In the genomic region with DNA sequence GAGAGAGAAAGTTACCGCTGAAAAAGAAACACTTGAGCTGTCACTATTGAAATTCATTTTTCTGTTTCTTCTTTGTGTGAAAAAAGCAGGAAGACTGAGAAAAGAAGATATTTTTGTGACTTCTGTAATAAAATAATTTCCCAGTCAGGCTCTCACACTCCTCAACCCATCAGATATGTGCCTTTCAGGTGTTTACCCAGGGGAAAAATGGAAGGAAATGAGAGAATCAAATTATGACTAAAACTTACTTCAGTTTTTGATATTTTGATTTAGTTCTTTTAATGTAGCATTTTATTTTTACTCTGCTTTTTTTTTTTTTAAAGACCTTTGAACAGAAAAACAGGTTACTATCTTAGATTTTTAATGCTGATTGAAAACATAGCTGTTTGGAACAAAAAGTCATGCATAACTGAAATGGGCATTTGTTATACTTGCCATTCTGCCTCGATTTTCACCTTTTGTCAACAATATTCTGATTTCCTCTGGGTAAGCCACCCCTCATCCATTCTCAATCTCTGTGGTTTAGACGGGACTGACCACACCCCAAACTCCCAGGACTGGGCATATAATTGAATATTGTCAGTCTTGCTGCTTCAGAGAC, we compare ENCODE assay signal across 1 cellular context.
TF ChIP-seq lines count a peak whose summit lies in the region.

No MANE protein-coding gene starts in this region.

TF ChIP-seq in HCT116, 20 proteins besides CTCF, POLR2A, EP300 and RAD21:
- TF ChIP-seq CBX3 (IDR thresholded peaks at IDR 0.05; ENCODE audit: low read depth) (no peak), ELF1 (IDR thresholded peaks at IDR 0.05; ENCODE audit: borderline replicate concordance, low read depth) (no peak), TCF7L2 (IDR thresholded peaks at IDR 0.05; ENCODE audit: borderline replicate concordance, extremely low read depth, insufficient read depth, insufficient read length) (no peak), CEBPB (IDR thresholded peaks at IDR 0.05; ENCODE audit: low read depth) (no peak), JUND (IDR thresholded peaks at IDR 0.05) (no peak), FOSL1 (IDR thresholded peaks at IDR 0.05; ENCODE audit: low read depth) (no peak), EGR1 (IDR thresholded peaks at IDR 0.05; ENCODE audit: low read depth) (no peak), YY1 (IDR thresholded peaks at IDR 0.05; ENCODE audit: extremely low read depth, insufficient replicate concordance, low read depth, low read length) (no peak), ZFX (IDR thresholded peaks at IDR 0.05) (no peak), POLR2AphosphoS5 (IDR thresholded peaks at IDR 0.05; ENCODE audit: low read depth, low read length) (no peak), ZNF274 (IDR thresholded peaks at IDR 0.05; ENCODE audit: low read depth, low read length) (no peak), EZH2phosphoT487 (IDR thresholded peaks at IDR 0.05; ENCODE audit: borderline replicate concordance) (no peak)
- TF ChIP-seq, protein P1, sequence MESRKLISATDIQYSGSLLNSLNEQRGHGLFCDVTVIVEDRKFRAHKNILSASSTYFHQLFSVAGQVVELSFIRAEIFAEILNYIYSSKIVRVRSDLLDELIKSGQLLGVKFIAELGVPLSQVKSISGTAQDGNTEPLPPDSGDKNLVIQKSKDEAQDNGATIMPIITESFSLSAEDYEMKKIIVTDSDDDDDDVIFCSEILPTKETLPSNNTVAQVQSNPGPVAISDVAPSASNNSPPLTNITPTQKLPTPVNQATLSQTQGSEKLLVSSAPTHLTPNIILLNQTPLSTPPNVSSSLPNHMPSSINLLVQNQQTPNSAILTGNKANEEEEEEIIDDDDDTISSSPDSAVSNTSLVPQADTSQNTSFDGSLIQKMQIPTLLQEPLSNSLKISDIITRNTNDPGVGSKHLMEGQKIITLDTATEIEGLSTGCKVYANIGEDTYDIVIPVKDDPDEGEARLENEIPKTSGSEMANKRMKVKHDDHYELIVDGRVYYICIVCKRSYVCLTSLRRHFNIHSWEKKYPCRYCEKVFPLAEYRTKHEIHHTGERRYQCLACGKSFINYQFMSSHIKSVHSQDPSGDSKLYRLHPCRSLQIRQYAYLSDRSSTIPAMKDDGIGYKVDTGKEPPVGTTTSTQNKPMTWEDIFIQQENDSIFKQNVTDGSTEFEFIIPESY (IDR thresholded peaks at IDR 0.05; ENCODE audit: extremely low read depth, insufficient replicate concordance, low read length): no peak
- TF ChIP-seq, protein P2, sequence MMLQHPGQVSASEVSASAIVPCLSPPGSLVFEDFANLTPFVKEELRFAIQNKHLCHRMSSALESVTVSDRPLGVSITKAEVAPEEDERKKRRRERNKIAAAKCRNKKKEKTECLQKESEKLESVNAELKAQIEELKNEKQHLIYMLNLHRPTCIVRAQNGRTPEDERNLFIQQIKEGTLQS (IDR thresholded peaks at IDR 0.05): no peak
- TF ChIP-seq, protein P3, sequence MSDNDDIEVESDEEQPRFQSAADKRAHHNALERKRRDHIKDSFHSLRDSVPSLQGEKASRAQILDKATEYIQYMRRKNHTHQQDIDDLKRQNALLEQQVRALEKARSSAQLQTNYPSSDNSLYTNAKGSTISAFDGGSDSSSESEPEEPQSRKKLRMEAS (IDR thresholded peaks at IDR 0.05): no peak
